5 cellular contexts compared by ENCODE assay signal in the genomic region with DNA sequence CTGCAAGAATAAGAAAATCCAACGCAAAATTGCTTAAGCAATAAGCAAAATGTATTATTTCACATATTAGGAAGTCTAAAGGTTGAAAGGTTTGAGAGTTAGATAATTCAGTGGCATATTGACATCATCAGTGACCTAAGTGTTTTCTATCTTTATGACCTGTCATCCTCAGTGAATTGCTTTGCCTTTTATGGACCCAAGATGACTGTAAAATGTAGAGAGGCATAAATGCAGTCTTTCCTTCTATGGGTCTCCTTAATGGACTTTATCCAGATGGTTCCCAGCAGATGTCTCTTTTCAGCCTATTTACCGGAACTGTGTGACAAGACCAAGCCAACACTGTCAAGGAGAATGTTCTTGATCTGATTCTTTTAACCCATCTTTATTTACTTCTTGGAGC.
A peak's percentile ranks its signal among the peaks of the same experiment; 100 is the strongest.
DNase-seq lines count a peak whose midpoint lies in the region; ATAC-seq, FAIRE-seq and TF ChIP-seq lines count a peak whose summit lies in the region.
"Not testable (repeated sequence)": the region's sequence is repeated elsewhere in the genome, so short reads cannot be mapped to it uniquely, and the experiment has no call there.

No MANE protein-coding gene starts in this region.

- not testable (repeated sequence) for H3K36me3 ChIP-seq in astrocyte (ENCODE audit: insufficient read depth, low read length); pancreas

- H3K27me3 Mint-ChIP-seq in astrocyte (ENCODE audit: low read depth, unreplicated experiment) = not testable (repeated sequence)

- H3K4me3 ChIP-seq in A549; astrocyte (ENCODE audit: insufficient read depth, low read depth, low read length); pancreas: not testable (repeated sequence)

- ATAC-seq in A549, pancreas: not testable (repeated sequence)
- peak; percentile 99 for ATAC-seq in left colon

- not testable (repeated sequence) for DNase-seq in A549 (ENCODE audit: low read depth in 1 of 2, low spot score in 1 of 2); astrocyte (ENCODE audit: low read depth); left colon; pancreas

- not testable (repeated sequence) for TF ChIP-seq POLR2A in A549 (IDR thresholded peaks at IDR 0.05; ENCODE audit: low read length)

- TF ChIP-seq CTCF in A549 (IDR thresholded peaks at IDR 0.05); astrocyte (IDR thresholded peaks at IDR 0.05; ENCODE audit: insufficient read depth, low read depth, low read length); pancreas (IDR thresholded peaks at IDR 0.05): not testable (repeated sequence)

- not testable (repeated sequence) for H2AFZ ChIP-seq in astrocyte (ENCODE audit: low read depth, low read length)

- H3K27me3 ChIP-seq in astrocyte (ENCODE audit: insufficient read depth, low read length); pancreas: not testable (repeated sequence)

- CTCF ChIA-PET in A549 (lab: Yijun Ruan, JAX) = not testable (repeated sequence)

- POLR2A ChIA-PET in A549 (lab: Yijun Ruan, JAX) = not testable (repeated sequence)

- not testable (repeated sequence) for H3K9me3 Mint-ChIP-seq in astrocyte (ENCODE audit: unreplicated experiment)

- TF ChIP-seq RAD21 in A549 (conservative IDR thresholded peaks at IDR 0.05 in 1 of 2, IDR thresholded peaks at IDR 0.05 in 1 of 2) = not testable (repeated sequence)

- FAIRE-seq in A549 (lab: Jason Lieb, UNC) (peak; percentile 46), astrocyte (lab: Jason Lieb, UNC) (peak; percentile 26), colon (lab: Jason Lieb, UNC) (peak; percentile 62), pancreas (lab: Jason Lieb, UNC) (peak; percentile 39)

- not testable (repeated sequence) for H3K4me2 ChIP-seq in A549; astrocyte (ENCODE audit: low read length)

- H3K27ac ChIP-seq in A549; astrocyte (ENCODE audit: low read depth, low read length); pancreas: not testable (repeated sequence)

- H3K9me3 ChIP-seq in A549; astrocyte (ENCODE audit: insufficient read depth, low read depth, low read length); pancreas: not testable (repeated sequence)

- not testable (repeated sequence) for TF ChIP-seq EP300 in A549 (IDR thresholded peaks at IDR 0.05)

- not testable (repeated sequence) for H3K4me1 ChIP-seq in A549; astrocyte (ENCODE audit: insufficient read depth, low read length); pancreas

- H3K27ac Mint-ChIP-seq in astrocyte (ENCODE audit: unreplicated experiment) = not testable (repeated sequence)

- WGBS in A549 (ENCODE audit: missing lambda C conversion rate) = 0% methylated on average over 1 of the region's 2 CpGs
- WGBS in pancreas, 2 donors = 100% methylated on average over 1 of the region's 2 CpGs; no CpG with 5 or more reads in 1 of the 2 donors

- not testable (repeated sequence) for H3K79me2 ChIP-seq in astrocyte (ENCODE audit: insufficient read depth, low read length)

- H3K36me3 Mint-ChIP-seq in astrocyte (ENCODE audit: low read depth, unreplicated experiment) = not testable (repeated sequence)

- intact Hi-C loops in left colon (cut with DNase I, micrococcal nuclease); pancreas (cut with DNase I): not testable (repeated sequence)

- H4K20me1 ChIP-seq in astrocyte (ENCODE audit: insufficient read depth, low read length) = not testable (repeated sequence)

- not testable (repeated sequence) for H3K4me3 Mint-ChIP-seq in astrocyte (ENCODE audit: unreplicated experiment)

- not testable (repeated sequence) for H3K9ac ChIP-seq in astrocyte (ENCODE audit: low read length)

- H3K4me1 Mint-ChIP-seq in astrocyte (ENCODE audit: low read depth, unreplicated experiment) = not testable (repeated sequence)
